ENCODE assay signal across 1 cellular context in the genomic region with DNA sequence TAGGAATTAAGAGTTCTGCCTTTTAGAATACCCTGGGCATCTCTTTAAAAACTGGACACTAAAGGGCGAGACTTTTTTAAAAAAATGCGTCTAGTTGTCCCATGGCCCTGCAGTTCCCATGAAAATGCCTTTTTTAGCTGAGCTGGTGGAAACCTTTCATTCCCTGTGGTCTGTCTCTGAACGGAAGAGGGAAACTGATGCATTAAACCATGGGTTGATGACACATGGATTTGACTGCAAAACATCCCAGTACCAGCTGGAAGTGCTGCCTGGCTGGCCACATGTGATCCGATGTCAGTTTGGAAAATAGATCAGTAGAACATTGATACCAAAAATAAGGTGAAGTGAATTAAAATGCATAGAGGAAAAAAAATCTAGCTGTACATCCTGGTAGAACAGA.
TF ChIP-seq lines count a peak whose summit lies in the region.

No MANE protein-coding gene starts in this region.

TF ChIP-seq in HepG2, 621 proteins besides CTCF, POLR2A, EP300 and RAD21 (continued from another document):
- no peak for TF ChIP-seq HMGXB4 (CRISPR knock-in tag; IDR thresholded peaks at IDR 0.05; ENCODE audit: borderline replicate concordance in 1 of 2, low read depth in 1 of 2)
- TF ChIP-seq KLF16 (CRISPR knock-in tag; IDR thresholded peaks at IDR 0.05): no peak
- TF ChIP-seq ZSCAN31 (CRISPR knock-in tag; IDR thresholded peaks at IDR 0.05; ENCODE audit: low read depth): no peak
- no peak for TF ChIP-seq SRSF1 (optimal IDR thresholded peaks at IDR 0.05; ENCODE audit: low read depth, low read length)
- no peak for TF ChIP-seq ZNF256 (CRISPR knock-in tag; conservative IDR thresholded peaks at IDR 0.05)
- no peak for TF ChIP-seq NR2F2 (IDR thresholded peaks at IDR 0.05; ENCODE audit: borderline replicate concordance, low read depth)
- no peak for TF ChIP-seq CCAR2 (optimal IDR thresholded peaks at IDR 0.05; ENCODE audit: low read depth, low read length)
- TF ChIP-seq ZFYVE20 (CRISPR knock-in tag; IDR thresholded peaks at IDR 0.05; ENCODE audit: borderline replicate concordance, low read depth): no peak
- TF ChIP-seq, protein P1, sequence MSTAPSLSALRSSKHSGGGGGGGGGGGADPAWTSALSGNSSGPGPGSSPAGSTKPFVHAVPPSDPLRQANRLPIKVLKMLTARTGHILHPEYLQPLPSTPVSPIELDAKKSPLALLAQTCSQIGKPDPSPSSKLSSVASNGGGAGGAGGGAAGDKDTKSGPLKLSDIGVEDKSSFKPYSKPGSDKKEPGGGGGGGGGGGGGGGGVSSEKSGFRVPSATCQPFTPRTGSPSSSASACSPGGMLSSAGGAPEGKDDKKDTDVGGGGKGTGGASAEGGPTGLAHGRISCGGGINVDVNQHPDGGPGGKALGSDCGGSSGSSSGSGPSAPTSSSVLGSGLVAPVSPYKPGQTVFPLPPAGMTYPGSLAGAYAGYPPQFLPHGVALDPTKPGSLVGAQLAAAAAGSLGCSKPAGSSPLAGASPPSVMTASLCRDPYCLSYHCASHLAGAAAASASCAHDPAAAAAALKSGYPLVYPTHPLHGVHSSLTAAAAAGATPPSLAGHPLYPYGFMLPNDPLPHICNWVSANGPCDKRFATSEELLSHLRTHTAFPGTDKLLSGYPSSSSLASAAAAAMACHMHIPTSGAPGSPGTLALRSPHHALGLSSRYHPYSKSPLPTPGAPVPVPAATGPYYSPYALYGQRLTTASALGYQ (CRISPR knock-in tag; IDR thresholded peaks at IDR 0.05): no peak
